In genomic region chr22:49503896-49504521, GRCh38 we compare ENCODE assay signal across 17 cellular contexts.
A peak's percentile ranks its signal among the peaks of the same experiment; 100 is the strongest.
DNase-seq lines count a peak whose midpoint lies in the region; ATAC-seq, FAIRE-seq and TF ChIP-seq lines count a peak whose summit lies in the region.
"Had no signal": no experiment of that assay in that cellular context is flagged by ENCODE, and none has a peak within 500 bp of the region (broad histone marks: within the 10 kb centered on the region; RNA-seq: fewer than 3 reads in every experiment).

No MANE protein-coding gene starts in this region.

- no peak for FAIRE-seq in urothelium cell line (lab: Jason Lieb, UNC)

- peak overlapping the region; percentile 79; the same call in 1 of the 2 replicates for H3K4me2 ChIP-seq in PC-9
- H3K4me2 ChIP-seq: KMS-11 had no signal

- no peaks in the 10 kb centered on the region for H3K27me3 ChIP-seq in PC-9 (ENCODE audit: insufficient read depth, low read depth)
- no peaks in the 10 kb centered on the region for H3K27me3 ChIP-seq in colonic mucosa
- H3K27me3 ChIP-seq: adrenal gland, right lobe of liver had no signal

- no peak overlapping the region for H3K27ac ChIP-seq in PC-9
- H3K27ac ChIP-seq in colonic mucosa, result no peak overlapping the region
- H3K27ac ChIP-seq: adrenal gland, esophagus muscularis mucosa, HL-60, KMS-11, right lobe of liver had no signal

- no peak overlapping the region for H3K4me3 ChIP-seq in PC-9
- H3K4me3 ChIP-seq in colonic mucosa, result no peak overlapping the region
- H3K4me3 ChIP-seq: adrenal gland, esophagus muscularis mucosa, right lobe of liver had no signal

- CTCF ChIA-PET in PC-9 (lab: Charles Lee), result no interaction called here

- no peaks in the 10 kb centered on the region for H3K79me2 ChIP-seq in PC-9 (ENCODE audit: low read depth)

- TF ChIP-seq CTCF in PC-9 (conservative IDR thresholded peaks at IDR 0.05) (no peak), colonic mucosa (IDR thresholded peaks at IDR 0.05) (no peak)

- H3K9me3 ChIP-seq in PC-9 (ENCODE audit: insufficient read depth, low read depth), result no peaks in the 10 kb centered on the region; the same call in 1 of the 2 replicates
- H3K9me3 ChIP-seq in colonic mucosa, result no peaks in the 10 kb centered on the region
- H3K9me3 ChIP-seq: adrenal gland, esophagus muscularis mucosa, right lobe of liver had no signal

- intact Hi-C loops in cardiac septum (cut with DNase I) (no loop called here), Right ventricle myocardium superior (cut with DNase I) (no loop called here), PC-9 (cut with micrococcal nuclease; ENCODE audit: unreplicated experiment) (no loop called here), colonic mucosa (cut with DNase I) (no loop called here)

- H3K9ac ChIP-seq in colonic mucosa (ENCODE audit: low read depth in 2 of 2, low read length in 2 of 2), result no peak overlapping the region
- H3K9ac ChIP-seq: KMS-11 had no signal

- peaks cover 12% of the 10 kb centered on the region; the same call in 1 of the 2 replicates for H3F3A ChIP-seq in PC-9 (ENCODE audit: insufficient read depth, low read depth)

- POLR2A ChIA-PET in PC-9 (lab: Charles Lee; ENCODE audit: unreplicated experiment), result no interaction called here

- H4K20me1 ChIP-seq in PC-9 (ENCODE audit: insufficient read depth), result no peaks in the 10 kb centered on the region

- BruUV-seq in PC-9 (replicated peaks; lab: Mats Ljungman, UMichigan), result no TSS peak

- in situ Hi-C loops in G401 (cut with HindIII; ENCODE audit: low sequenced_read_pairs), result no loop called here

- H3K4me1 ChIP-seq in PC-9 (replicated peaks; ENCODE audit: insufficient read depth) (peaks cover 37% of the 10 kb centered on the region), colonic mucosa (no peaks in the 10 kb centered on the region)
- H3K4me1 ChIP-seq: adrenal gland, esophagus muscularis mucosa, right lobe of liver had no signal

- H3K36me3 ChIP-seq in PC-9 (ENCODE audit: low read depth) (no peaks in the 10 kb centered on the region), colonic mucosa (no peaks in the 10 kb centered on the region)
- H3K36me3 ChIP-seq: adrenal gland, esophagus muscularis mucosa, right lobe of liver had no signal

- H2AFZ ChIP-seq in PC-9, result no peak overlapping the region

- no peak for ATAC-seq in Right ventricle myocardium superior (ENCODE audit: poor library complexity)
- ATAC-seq in HG03342 (IDR thresholded peaks at IDR 0.05; ENCODE audit: unreplicated experiment), result peak; percentile 52
- ATAC-seq in GM21576 (IDR thresholded peaks at IDR 0.05; ENCODE audit: unreplicated experiment), result no peak
- ATAC-seq: right lobe of liver had no signal

- peak; percentile 51 for DNase-seq in cardiac septum (ENCODE audit: low spot score)
- DNase-seq in Right ventricle myocardium superior, result no peak
- DNase-seq in PC-9, result peak in 1 of 2 experiments; percentile 55
- peak; percentile 39 for DNase-seq in urothelium cell line (ENCODE audit: low spot score)
- no peak for DNase-seq in G401 (ENCODE audit: low spot score)
- no peak for DNase-seq in colonic mucosa
- DNase-seq: adrenal gland; CD4-positive, CD25-positive, alpha-beta regulatory T cell; HCEC 1CT; NCI-H2227 treated with DMSO at 0.1 percent for 48 hours; stimulated activated CD4-positive, alpha-beta T cell treated with anti-CD3 and anti-CD28 coated beads, Interleukin-1b, Interleukin-23, amount 100 ng/mL, for 48 hours had no signal

- H3K9me2 ChIP-seq in PC-9 (ENCODE audit: insufficient read depth), result no peaks in the 10 kb centered on the region

Comparison
In these comparisons a context has a peak if more than half of its experiments do, and no peak if none do; other contexts are left out.
1. DNase-seq: peak in cardiac septum (single experiment) and urothelium cell line (single experiment); none in Right ventricle myocardium superior (single experiment), G401 (single experiment) and colonic mucosa (single experiment).